ENCODE assay signal across 19 cellular contexts in genomic region chr17:1604831-1605528, GRCh38. TPM values are rescaled to one million over a fixed set of nuclear protein-coding genes. Genes with fewer than 3 reads are reported as not detected.
DNase-seq lines count a peak whose midpoint lies in the region; ATAC-seq and TF ChIP-seq lines count a peak whose summit lies in the region.
"Had no signal": no experiment of that assay in that cellular context is flagged by ENCODE, and none has a peak within 500 bp of the region (broad histone marks: within the 10 kb centered on the region; RNA-seq: fewer than 3 reads in every experiment).

No MANE protein-coding gene starts in this region.

- no peak overlapping the region for H3K9ac ChIP-seq in DND-41 (ENCODE audit: low read depth, low read length)

- ATAC-seq in DND-41 (ENCODE audit: insufficient read depth, low read depth), result no peak
- ATAC-seq in stimulated activated naive CD8-positive, alpha-beta T cell treated with anti-CD3 and anti-CD28 coated beads, Interleukin-15, Interleukin-2, amounts not matched to agents 100 U/mL and 50 U/mL, for 24 hours, result no peak
- ATAC-seq in activated naive CD4-positive, alpha-beta T cell treated with anti-CD3 and anti-CD28 coated beads, Interleukin-2, amount 50 U/mL, for 72 hours, result no peak
- ATAC-seq: activated CD8-positive, alpha-beta memory T cell treated with anti-CD3 and anti-CD28 coated beads, Interleukin-2, amount 10 ng/mL, durations not matched to agents 7 days and 5 days had no signal

- no peaks in the 10 kb centered on the region for H3K79me2 ChIP-seq in DND-41 (ENCODE audit: insufficient read depth, low read length)

- H3K27ac ChIP-seq in DND-41 (ENCODE audit: low read length) (peak overlapping the region; percentile 54), coronary artery (no peak overlapping the region)

- TF ChIP-seq CTCF in DND-41 (IDR thresholded peaks at IDR 0.05; ENCODE audit: borderline replicate concordance, extremely low read depth, low read length, poor library complexity, severe bottlenecking) (no peak), glutamatergic neuron (IDR thresholded peaks at IDR 0.05; ENCODE audit: partially characterized antibody, unreplicated experiment) (no peak), nephron (IDR thresholded peaks at IDR 0.05; ENCODE audit: unreplicated experiment in 3 of 3) (no peak), coronary artery (IDR thresholded peaks at IDR 0.05) (no peak)

- peaks cover 2% of the 10 kb centered on the region for H3K9me3 Mint-ChIP-seq in glutamatergic neuron (ENCODE audit: unreplicated experiment)
- H3K9me3 Mint-ChIP-seq in nephron, result no peaks in the 10 kb centered on the region
- H3K9me3 Mint-ChIP-seq in activated naive CD4-positive, alpha-beta T cell treated with anti-CD3 and anti-CD28 coated beads, Interleukin-2, amount 50 U/mL, for 72 hours, result no peaks in the 10 kb centered on the region

- no peak overlapping the region for H3K27ac Mint-ChIP-seq in glutamatergic neuron (ENCODE audit: unreplicated experiment)
- H3K27ac Mint-ChIP-seq in nephron, result peak overlapping the region in 1 of 3 experiments; percentile 65
- no peak overlapping the region for H3K27ac Mint-ChIP-seq in activated naive CD4-positive, alpha-beta T cell treated with anti-CD3 and anti-CD28 coated beads, Interleukin-2, amount 50 U/mL, for 72 hours
- H3K27ac Mint-ChIP-seq: activated CD8-positive, alpha-beta memory T cell treated with anti-CD3 and anti-CD28 coated beads, Interleukin-2, amount 10 ng/mL, durations not matched to agents 7 days and 5 days; T-helper 1 cell treated with Interleukin-12 subunit alpha and Interleukin-12 subunit beta and Interleukin-4 antibody, amounts not matched to agents 30 μg/mL and 1 μg/mL, for 36 hours had no signal

- H3K27me3 Mint-ChIP-seq in glutamatergic neuron (ENCODE audit: unreplicated experiment) (no peaks in the 10 kb centered on the region), nephron (ENCODE audit: low read depth) (peaks cover 11% of the 10 kb centered on the region)
- H3K27me3 Mint-ChIP-seq: activated CD8-positive, alpha-beta memory T cell treated with anti-CD3 and anti-CD28 coated beads, Interleukin-2, amount 10 ng/mL, durations not matched to agents 7 days and 5 days had no signal

- H3K27me3 ChIP-seq in DND-41 (ENCODE audit: insufficient read depth, low read length, poor library complexity), result no peaks in the 10 kb centered on the region

- no peak overlapping the region for H3K4me2 ChIP-seq in DND-41 (ENCODE audit: insufficient read depth, low read length)

- H3K4me3 ChIP-seq in DND-41 (ENCODE audit: low read depth in 1 of 2, low read length in 2 of 2) (no peak overlapping the region), coronary artery (no peak overlapping the region)
- H3K4me3 ChIP-seq: skin epidermis had no signal

- no peaks in the 10 kb centered on the region for H4K20me1 ChIP-seq in DND-41 (ENCODE audit: insufficient read depth, low read length)

- peaks cover 15% of the 10 kb centered on the region for H3K36me3 Mint-ChIP-seq in glutamatergic neuron (ENCODE audit: unreplicated experiment)
- H3K36me3 Mint-ChIP-seq in nephron (ENCODE audit: low read depth), result peaks cover 4% of the 10 kb centered on the region
- peaks cover 0 to 4% of the 10 kb centered on the region in 2 donors for H3K36me3 Mint-ChIP-seq in activated naive CD4-positive, alpha-beta T cell treated with anti-CD3 and anti-CD28 coated beads, Interleukin-2, amount 50 U/mL, for 72 hours
- H3K36me3 Mint-ChIP-seq: activated CD8-positive, alpha-beta memory T cell treated with anti-CD3 and anti-CD28 coated beads, Interleukin-2, amount 10 ng/mL, durations not matched to agents 7 days and 5 days had no signal

- H3K4me3 Mint-ChIP-seq in glutamatergic neuron (ENCODE audit: unreplicated experiment) (no peak overlapping the region), nephron (peak overlapping the region in 2 of 3 experiments; percentile 19 to 50)
- H3K4me3 Mint-ChIP-seq: activated CD8-positive, alpha-beta memory T cell treated with anti-CD3 and anti-CD28 coated beads, Interleukin-2, amount 10 ng/mL, durations not matched to agents 7 days and 5 days; T-helper 1 cell treated with Interleukin-12 subunit alpha and Interleukin-12 subunit beta and Interleukin-4 antibody, amounts not matched to agents 30 μg/mL and 1 μg/mL, for 36 hours had no signal

- H3K4me1 Mint-ChIP-seq in glutamatergic neuron (ENCODE audit: low read depth, unreplicated experiment), result no peaks in the 10 kb centered on the region
- no peaks in the 10 kb centered on the region for H3K4me1 Mint-ChIP-seq in nephron

- DNase-seq in DND-41, result no peak
- DNase-seq in glutamatergic neuron, result peak; percentile 29
- peak; percentile 23 for DNase-seq in stimulated activated naive CD8-positive, alpha-beta T cell treated with anti-CD3 and anti-CD28 coated beads, Interleukin-15, Interleukin-2, amounts not matched to agents 100 U/mL and 50 U/mL, for 24 hours
- DNase-seq in coronary artery (ENCODE audit: low spot score), result no peak
- no peak for DNase-seq in NCI-H446 treated with DMSO at 0.1 percent for 48 hours (lab: John Stamatoyannopoulos, UW)
- DNase-seq in activated gamma-delta T cell treated with Interleukin-2 at 50 U/mL for 16 hours, result no peak
- no peak for DNase-seq in activated naive CD4-positive, alpha-beta T cell treated with anti-CD3 and anti-CD28 coated beads, Interleukin-2, amount 50 U/mL, for 72 hours (ENCODE audit: low spot score in 2 of 2)
- DNase-seq: activated CD4-positive, CD25-positive, alpha-beta regulatory T cell; activated CD8-positive, alpha-beta memory T cell treated with anti-CD3 and anti-CD28 coated beads, Interleukin-2, amount 10 ng/mL, durations not matched to agents 7 days and 5 days; activated gamma-delta T cell; foreskin fibroblast; GDM1; GOT3; NCI-H1930; NCI-H524; SIG-M5 had no signal

- H3K4me1 ChIP-seq in DND-41 (ENCODE audit: insufficient read depth, low read length), result 0 out of 2 replicates have a peak, but pooled peaks cover 6% of the 10 kb centered on the region

- peaks cover 32% of the 10 kb centered on the region for H3K36me3 ChIP-seq in DND-41 (ENCODE audit: insufficient read depth, low read length)

- H3K9me3 ChIP-seq in DND-41 (ENCODE audit: insufficient read depth, low read length, severe bottlenecking), result peaks cover 3% of the 10 kb centered on the region

- no peak overlapping the region for H2AFZ ChIP-seq in DND-41 (ENCODE audit: low read depth, low read length)

RNA-seq across cellular contexts. Expression of gene SLC43A2, which starts 23.7 kb away (rescaled TPM):
- total RNA-seq in glutamatergic neuron (ENCODE audit: unreplicated experiment), result 31.3 TPM
- total RNA-seq in activated naive CD4-positive, alpha-beta T cell treated with anti-CD3 and anti-CD28 coated beads, Interleukin-2, amount 50 U/mL, for 72 hours, result under 1 TPM; 0.57 to 0.62 TPM

RNA-seq across cellular contexts. Expression of gene SCARF1, which starts 40.6 kb away (rescaled TPM):
- 4.0 TPM for total RNA-seq in glutamatergic neuron (ENCODE audit: unreplicated experiment)
- total RNA-seq in activated naive CD4-positive, alpha-beta T cell treated with anti-CD3 and anti-CD28 coated beads, Interleukin-2, amount 50 U/mL, for 72 hours, result 1 to 10 TPM; 1.1 to 2.3 TPM

RNA-seq across cellular contexts. Expression of gene PITPNA, which starts 42.4 kb away (rescaled TPM):
- 65.5 TPM for total RNA-seq in glutamatergic neuron (ENCODE audit: unreplicated experiment)
- total RNA-seq in activated naive CD4-positive, alpha-beta T cell treated with anti-CD3 and anti-CD28 coated beads, Interleukin-2, amount 50 U/mL, for 72 hours, result 10 to 100 TPM; 13.8 to 39.2 TPM

RNA-seq across cellular contexts. Expression of gene RILP, which starts 44.7 kb away (rescaled TPM):
- total RNA-seq in glutamatergic neuron (ENCODE audit: unreplicated experiment), result 4.2 TPM
- 1 to 10 TPM; 1.7 to 2.5 TPM for total RNA-seq in activated naive CD4-positive, alpha-beta T cell treated with anti-CD3 and anti-CD28 coated beads, Interleukin-2, amount 50 U/mL, for 72 hours

Comparison
In these comparisons a context has a peak if more than half of its experiments do, and no peak if none do; other contexts are left out.
1. DNase-seq: peak in glutamatergic neuron (single experiment) and stimulated activated naive CD8-positive, alpha-beta T cell treated with anti-CD3 and anti-CD28 coated beads, Interleukin-15, Interleukin-2, amounts not matched to agents 100 U/mL and 50 U/mL, for 24 hours (single experiment); none in DND-41 (single experiment), coronary artery (single experiment), NCI-H446 treated with DMSO at 0.1 percent for 48 hours (single experiment), activated gamma-delta T cell treated with Interleukin-2 at 50 U/mL for 16 hours (single experiment) and activated naive CD4-positive, alpha-beta T cell treated with anti-CD3 and anti-CD28 coated beads, Interleukin-2, amount 50 U/mL, for 72 hours (0 of 2).
2. RNA of gene SLC43A2, which starts 23.7 kb away (total RNA-seq): 31.3 TPM in glutamatergic neuron (single experiment); 0.57 to 0.62 TPM in activated naive CD4-positive, alpha-beta T cell treated with anti-CD3 and anti-CD28 coated beads, Interleukin-2, amount 50 U/mL, for 72 hours; every median in the first group is over 10 times any median in the second.